In the genomic region with DNA sequence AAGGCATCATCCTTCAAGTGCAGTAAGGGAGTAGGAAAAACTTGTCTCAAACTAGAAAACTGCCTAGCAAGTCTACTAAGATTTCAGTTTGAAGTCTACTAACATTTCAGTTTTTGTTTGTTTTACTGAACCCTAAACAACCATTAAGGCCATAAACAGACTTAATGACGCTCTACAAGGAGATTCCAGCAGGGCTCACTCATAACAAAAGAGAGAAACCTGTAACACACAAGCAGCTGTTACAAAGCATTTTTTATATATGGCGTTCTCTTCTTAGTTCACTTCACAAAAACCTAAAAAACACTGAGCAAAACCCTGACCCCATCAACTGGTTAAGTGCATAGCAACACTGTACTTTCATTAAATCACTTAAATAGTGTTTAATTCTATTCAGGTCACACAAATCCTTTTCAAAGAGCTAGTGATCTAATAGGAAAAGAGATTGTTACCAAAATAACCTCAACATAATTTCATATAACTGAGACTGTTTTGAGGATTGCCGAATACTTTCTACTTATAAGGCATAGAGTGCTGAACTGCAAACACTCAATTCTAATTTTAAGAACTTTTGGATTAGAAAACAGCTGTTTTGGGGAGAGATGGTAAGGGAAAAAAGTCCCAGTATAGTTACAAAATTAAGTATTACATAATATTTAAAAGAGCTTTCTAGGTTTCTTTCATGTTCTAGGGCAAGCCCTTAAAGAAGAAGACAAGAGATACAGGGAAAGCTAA, we compare ENCODE assay signal across 1 cellular context.
TF ChIP-seq lines count a peak whose summit lies in the region.

No MANE protein-coding gene starts in this region.

TF ChIP-seq in HCT116, 20 proteins besides CTCF, POLR2A, EP300 and RAD21 (continued from another document):
- TF ChIP-seq YY1 (IDR thresholded peaks at IDR 0.05; ENCODE audit: extremely low read depth, insufficient replicate concordance, low read depth, low read length) (no peak), FOSL1 (IDR thresholded peaks at IDR 0.05; ENCODE audit: low read depth) (no peak), TCF7L2 (IDR thresholded peaks at IDR 0.05; ENCODE audit: borderline replicate concordance, extremely low read depth, insufficient read depth, insufficient read length) (no peak), REST (IDR thresholded peaks at IDR 0.05; ENCODE audit: low read depth) (no peak)
